In the genomic region with DNA sequence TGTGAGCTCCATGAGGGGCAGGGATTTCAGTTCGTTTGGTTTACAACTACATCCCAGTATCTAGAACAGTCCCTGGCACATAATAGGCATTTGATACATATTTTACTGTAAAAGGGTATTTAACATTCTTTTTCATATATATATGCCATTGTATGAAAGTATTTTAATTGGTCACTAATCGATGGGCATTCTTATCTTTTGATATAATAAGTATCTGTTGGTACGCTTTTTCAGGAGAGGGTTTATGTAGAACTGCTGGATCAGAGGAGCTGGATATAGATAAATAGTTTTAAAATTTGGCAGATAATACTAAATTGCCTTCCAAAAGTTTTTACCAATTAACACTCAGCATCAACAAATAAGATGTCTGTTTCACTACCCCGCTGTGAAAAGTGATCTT, we compare ENCODE assay signal across 9 cellular contexts. TPM values are rescaled to one million over a fixed set of nuclear protein-coding genes. Genes with fewer than 3 reads are reported as not detected.
DNase-seq lines count a peak whose midpoint lies in the region; TF ChIP-seq lines count a peak whose summit lies in the region.
"Had no signal": no experiment of that assay in that cellular context is flagged by ENCODE, and none has a peak within 500 bp of the region (broad histone marks: within the 10 kb centered on the region; RNA-seq: fewer than 3 reads in every experiment).

No MANE protein-coding gene starts in this region.

- no peaks in the 10 kb centered on the region for H3K9me2 ChIP-seq in Loucy (replicated peaks; ENCODE audit: low read depth, low read length)

- POLR2A ChIA-PET in AG04450 (lab: Yijun Ruan, JAX) = no interaction called here
- POLR2A ChIA-PET in activated CD4-positive, alpha-beta T cell treated with anti-CD3 and anti-CD28 coated beads, Interleukin-2, amount 10 ng/mL, durations not matched to agents 7 days and 5 days (lab: Charles Lee) = no interaction called here

- no peaks in the 10 kb centered on the region for H3K36me3 Mint-ChIP-seq in neural progenitor cell
- H3K36me3 Mint-ChIP-seq in activated CD4-positive, alpha-beta T cell treated with anti-CD3 and anti-CD28 coated beads, Interleukin-2, amount 10 ng/mL, durations not matched to agents 7 days and 5 days (ENCODE audit: low read depth) = peaks cover 20% of the 10 kb centered on the region

- no peak for TF ChIP-seq CTCF in AG04450 (IDR thresholded peaks at IDR 0.05; ENCODE audit: low read depth, low read length)
- TF ChIP-seq CTCF in Loucy (conservative IDR thresholded peaks at IDR 0.05; ENCODE audit: low read length) = no peak
- no peak for TF ChIP-seq CTCF in neural progenitor cell (IDR thresholded peaks at IDR 0.05)

- no peaks in the 10 kb centered on the region for H3K9me3 Mint-ChIP-seq in neural progenitor cell
- peaks cover 8% of the 10 kb centered on the region for H3K9me3 Mint-ChIP-seq in activated CD4-positive, alpha-beta T cell treated with anti-CD3 and anti-CD28 coated beads, Interleukin-2, amount 10 ng/mL, durations not matched to agents 7 days and 5 days

- H3K27ac Mint-ChIP-seq in neural progenitor cell = no peak overlapping the region
- no peak overlapping the region for H3K27ac Mint-ChIP-seq in activated CD4-positive, alpha-beta T cell treated with anti-CD3 and anti-CD28 coated beads, Interleukin-2, amount 10 ng/mL, durations not matched to agents 7 days and 5 days

- H2AFZ ChIP-seq in Loucy (ENCODE audit: low read length) (peak overlapping the region; percentile 97), neural progenitor cell (replicated peaks) (peak overlapping the region; percentile 98)

- H3K4me1 Mint-ChIP-seq in neural progenitor cell = peaks cover 5% of the 10 kb centered on the region
- H3K4me1 Mint-ChIP-seq in activated CD4-positive, alpha-beta T cell treated with anti-CD3 and anti-CD28 coated beads, Interleukin-2, amount 10 ng/mL, durations not matched to agents 7 days and 5 days = peaks cover 21% of the 10 kb centered on the region

- CTCF ChIA-PET in AG04450 (lab: Charles Lee) = interaction anchor here (0.8 to 1.8 kb wide), 6 partner anchors 20 to 238 kb away, joined by 3 to 15 read pairs (median 4); partner anchors contain the start of genes CCPG1 and PIERCE2
- CTCF ChIA-PET in activated CD4-positive, alpha-beta T cell treated with anti-CD3 and anti-CD28 coated beads, Interleukin-2, amount 10 ng/mL, durations not matched to agents 7 days and 5 days (lab: Charles Lee) = interaction anchor here (0.7 to 2.4 kb wide), 4 partner anchors 14 to 97 kb away, joined by 3 to 11 read pairs (median 4); no protein-coding TSS in a partner anchor

- H3K9ac ChIP-seq in Loucy (ENCODE audit: low read depth, low read length, poor library complexity, severe bottlenecking) (peak overlapping the region; percentile 90), endocrine pancreas (ENCODE audit: control insufficient read depth, insufficient read depth, low read length) (no peak overlapping the region), neural progenitor cell (no peak overlapping the region)

- H3K27me3 Mint-ChIP-seq in neural progenitor cell (ENCODE audit: insufficient read depth, low read depth) = peaks cover 3% of the 10 kb centered on the region
- no peaks in the 10 kb centered on the region for H3K27me3 Mint-ChIP-seq in activated CD4-positive, alpha-beta T cell treated with anti-CD3 and anti-CD28 coated beads, Interleukin-2, amount 10 ng/mL, durations not matched to agents 7 days and 5 days

- peaks cover 40% of the 10 kb centered on the region for H4K20me1 ChIP-seq in Loucy (ENCODE audit: insufficient read depth, low read length, poor library complexity, severe bottlenecking)
- peaks cover 38% of the 10 kb centered on the region for H4K20me1 ChIP-seq in neural progenitor cell (ENCODE audit: low read depth)

- H3K36me3 ChIP-seq in Loucy (ENCODE audit: insufficient read depth, low read length) (peaks cover 4% of the 10 kb centered on the region; the same call in 1 of the 2 replicates), endocrine pancreas (ENCODE audit: control insufficient read depth, insufficient read depth, low read length) (no peaks in the 10 kb centered on the region), neural progenitor cell (no peaks in the 10 kb centered on the region)

- H3K9me3 ChIP-seq in AG04450 (ENCODE audit: control insufficient read depth, insufficient read depth, low read length) = no peaks in the 10 kb centered on the region
- H3K9me3 ChIP-seq in Loucy (ENCODE audit: insufficient read depth, low read depth, low read length) = peaks cover 3% of the 10 kb centered on the region; the same call in 1 of the 2 replicates
- H3K9me3 ChIP-seq in endocrine pancreas (ENCODE audit: control insufficient read depth, low read length) = no peaks in the 10 kb centered on the region
- H3K9me3 ChIP-seq in neural progenitor cell (ENCODE audit: low read depth) = peaks cover 4% of the 10 kb centered on the region

- H3F3A ChIP-seq in Loucy (ENCODE audit: low read depth) (no peaks in the 10 kb centered on the region; the same call in 1 of the 2 replicates), neural progenitor cell (ENCODE audit: low read depth) (peaks cover 9% of the 10 kb centered on the region)

- H3K79me2 ChIP-seq in Loucy (ENCODE audit: insufficient read depth, low read length) = peaks cover 40% of the 10 kb centered on the region
- peaks cover 44% of the 10 kb centered on the region for H3K79me2 ChIP-seq in neural progenitor cell (ENCODE audit: low read depth)

- H3K27ac ChIP-seq in AG04450 (ENCODE audit: low read depth, low read length) (no peak overlapping the region), neural progenitor cell (no peak overlapping the region)

- DNase-seq in AG04450 (ENCODE audit: low read depth, low spot score) (no peak), neural progenitor cell (ENCODE audit: low spot score) (no peak), pons (ENCODE audit: low spot score) (no peak), NCI-H2081 treated with DMSO at 0.1 percent for 48 hours (lab: John Stamatoyannopoulos, UW) (no peak), DMS114 treated with DMSO at 0.1 percent for 48 hours (lab: John Stamatoyannopoulos, UW; ENCODE audit: unreplicated experiment) (no peak)
- no peak for DNase-seq in activated CD4-positive, alpha-beta T cell treated with anti-CD3 and anti-CD28 coated beads, Interleukin-2, amount 10 ng/mL, durations not matched to agents 7 days and 5 days
- DNase-seq: activated gamma-delta T cell had no signal

- H3K4me3 Mint-ChIP-seq in neural progenitor cell = no peak overlapping the region
- H3K4me3 Mint-ChIP-seq in activated CD4-positive, alpha-beta T cell treated with anti-CD3 and anti-CD28 coated beads, Interleukin-2, amount 10 ng/mL, durations not matched to agents 7 days and 5 days = no peak overlapping the region

- peak overlapping the region; percentile 93 for H3K4me2 ChIP-seq in Loucy (ENCODE audit: low read depth, low read length, poor library complexity, severe bottlenecking)
- peak overlapping the region; percentile 84 for H3K4me2 ChIP-seq in neural progenitor cell

- H3K4me3 ChIP-seq in AG04450 (ENCODE audit: low read depth, low read length) (peak overlapping the region; percentile 92), Loucy (ENCODE audit: low read length, poor library complexity, severe bottlenecking) (peak overlapping the region; percentile 92), endocrine pancreas (ENCODE audit: control insufficient read depth, insufficient read depth, low read length) (peak overlapping the region; percentile 95), neural progenitor cell (peak overlapping the region; percentile 80)

- H3K4me1 ChIP-seq in Loucy (ENCODE audit: insufficient read depth, low read length, poor library complexity, severe bottlenecking) = peaks cover 38% of the 10 kb centered on the region
- H3K4me1 ChIP-seq in endocrine pancreas (ENCODE audit: control insufficient read depth, insufficient read depth, low read length) = peaks cover 8% of the 10 kb centered on the region
- peaks cover 15% of the 10 kb centered on the region for H3K4me1 ChIP-seq in neural progenitor cell

- H3K27me3 ChIP-seq in AG04450 (ENCODE audit: control insufficient read depth, insufficient read depth, low read length) (no peaks in the 10 kb centered on the region), Loucy (ENCODE audit: insufficient read depth, low read length, poor library complexity, severe bottlenecking) (no peaks in the 10 kb centered on the region), endocrine pancreas (ENCODE audit: control insufficient read depth, insufficient read depth, low read length) (no peaks in the 10 kb centered on the region), neural progenitor cell (no peaks in the 10 kb centered on the region)

RNA-seq across cellular contexts. Expression of gene RSL24D1, which starts 1.0 kb away (rescaled TPM):
- 84.6 and 119 TPM in 2 replicates for polyA plus RNA-seq in AG04450 (2011; rRNA removed)
- 33.7 and 43.7 TPM in 2 replicates for polyA minus RNA-seq in AG04450 (2011; rRNA and poly(A)+ RNA removed)
- 113 and 192 TPM in 2 replicates for total RNA-seq in neural progenitor cell (ENCODE audit: low replicate concordance)
- total RNA-seq in activated CD4-positive, alpha-beta T cell treated with anti-CD3 and anti-CD28 coated beads, Interleukin-2, amount 10 ng/mL, durations not matched to agents 7 days and 5 days = 10 to 100 TPM; 78.6 to 81.2 TPM
